ENCODE assay signal across 28 cellular contexts in the genomic region with DNA sequence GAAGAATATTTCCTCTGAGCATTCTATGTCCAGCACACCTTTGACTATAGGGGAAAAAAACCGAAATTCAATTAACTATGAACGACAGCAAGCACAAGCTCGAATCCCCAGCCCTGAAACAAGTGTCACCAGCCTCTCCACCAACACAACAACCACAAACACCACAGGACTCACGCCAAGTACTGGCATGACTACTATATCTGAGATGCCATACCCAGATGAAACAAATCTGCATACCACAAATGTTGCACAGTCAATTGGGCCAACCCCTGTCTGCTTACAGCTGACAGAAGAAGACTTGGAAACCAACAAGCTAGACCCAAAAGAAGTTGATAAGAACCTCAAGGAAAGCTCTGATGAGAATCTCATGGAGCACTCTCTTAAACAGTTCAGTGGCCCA.
DNase-seq lines count a peak whose midpoint lies in the region; ATAC-seq and TF ChIP-seq lines count a peak whose summit lies in the region.
"Had no signal": no experiment of that assay in that cellular context is flagged by ENCODE, and none has a peak within 500 bp of the region (broad histone marks: within the 10 kb centered on the region; RNA-seq: fewer than 3 reads in every experiment).

No MANE protein-coding gene starts in this region.

- H3K27ac Mint-ChIP-seq in activated naive CD4-positive, alpha-beta T cell treated with anti-CD3 and anti-CD28 coated beads for 36 hours: no peak overlapping the region
- no peak overlapping the region for H3K27ac Mint-ChIP-seq in activated T-helper 17 cell treated with anti-CD3 and anti-CD28 coated beads, Interleukin-2, amount 50 U/mL, for 72 hours
- H3K27ac Mint-ChIP-seq: activated CD4-positive, alpha-beta T cell treated with anti-CD3 and anti-CD28 coated beads, Interleukin-2, amount 10 ng/mL, durations not matched to agents 24 days and 14 days; nephron progenitor cell; stimulated activated memory B cell treated with anti-CD40 and anti-IgM and Interleukin-4, amounts not matched to agents 10 μg/mL and 1 μg/mL and 100 μg/mL, for 72 hours; T-helper 1 cell treated with Interleukin-12 subunit alpha and Interleukin-12 subunit beta and Interleukin-4 antibody, amounts not matched to agents 30 μg/mL and 1 μg/mL, for 36 hours had no signal

- peaks cover 44% of the 10 kb centered on the region for H3K36me3 ChIP-seq in WERI-Rb-1
- H3K36me3 ChIP-seq: ovary had no signal

- CTCF ChIA-PET in activated naive CD4-positive, alpha-beta T cell treated with anti-CD3 and anti-CD28 coated beads for 36 hours (lab: Charles Lee): interaction anchor here (0.7 kb wide), 1 partner anchor 338 kb away, joined by 3 read pairs; no protein-coding TSS in a partner anchor

- no peak overlapping the region for H3K4me3 Mint-ChIP-seq in activated naive CD4-positive, alpha-beta T cell treated with anti-CD3 and anti-CD28 coated beads for 36 hours
- H3K4me3 Mint-ChIP-seq in activated T-helper 17 cell treated with anti-CD3 and anti-CD28 coated beads, Interleukin-2, amount 50 U/mL, for 72 hours: no peak overlapping the region
- H3K4me3 Mint-ChIP-seq: activated CD4-positive, alpha-beta T cell treated with anti-CD3 and anti-CD28 coated beads, Interleukin-2, amount 10 ng/mL, durations not matched to agents 24 days and 14 days; brain; nephron progenitor cell; stimulated activated memory B cell treated with anti-CD40 and anti-IgM and Interleukin-4, amounts not matched to agents 10 μg/mL and 1 μg/mL and 100 μg/mL, for 72 hours; T-helper 1 cell treated with Interleukin-12 subunit alpha and Interleukin-12 subunit beta and Interleukin-4 antibody, amounts not matched to agents 30 μg/mL and 1 μg/mL, for 36 hours had no signal

- ATAC-seq in activated T-helper 17 cell treated with anti-CD3 and anti-CD28 coated beads, Interleukin-2, amount 50 U/mL, for 72 hours (replicated peaks): peak; percentile 47
- ATAC-seq: HCT116; stimulated activated memory B cell treated with anti-CD40 and anti-IgM and Interleukin-4, amounts not matched to agents 10 μg/mL and 1 μg/mL and 100 μg/mL, for 72 hours had no signal

- no peaks in the 10 kb centered on the region for H3K4me1 Mint-ChIP-seq in activated naive CD4-positive, alpha-beta T cell treated with anti-CD3 and anti-CD28 coated beads for 36 hours (ENCODE audit: low read depth)
- no peaks in the 10 kb centered on the region for H3K4me1 Mint-ChIP-seq in activated T-helper 17 cell treated with anti-CD3 and anti-CD28 coated beads, Interleukin-2, amount 50 U/mL, for 72 hours
- H3K4me1 Mint-ChIP-seq: brain; stimulated activated memory B cell treated with anti-CD40 and anti-IgM and Interleukin-4, amounts not matched to agents 10 μg/mL and 1 μg/mL and 100 μg/mL, for 72 hours had no signal

- no peak overlapping the region for H3K27ac ChIP-seq in WERI-Rb-1
- H3K27ac ChIP-seq: adrenal gland, BLaER1, ovary had no signal

- peaks cover 3% of the 10 kb centered on the region for H3K36me3 Mint-ChIP-seq in activated naive CD4-positive, alpha-beta T cell treated with anti-CD3 and anti-CD28 coated beads for 36 hours (ENCODE audit: low read depth)
- H3K36me3 Mint-ChIP-seq in activated T-helper 17 cell treated with anti-CD3 and anti-CD28 coated beads, Interleukin-2, amount 50 U/mL, for 72 hours (ENCODE audit: low read depth): peaks cover 41% of the 10 kb centered on the region

- intact Hi-C loops in activated naive CD4-positive, alpha-beta T cell treated with anti-CD3 and anti-CD28 coated beads for 36 hours (cut with micrococcal nuclease): no loop called here
- intact Hi-C loops in cardiac septum (cut with DNase I): no loop called here

- no peak overlapping the region for H3K4me3 ChIP-seq in WERI-Rb-1 (ENCODE audit: low read depth, low read length)
- H3K4me3 ChIP-seq: adrenal gland, BLaER1, ovary, smooth muscle cell had no signal

- H3K27me3 ChIP-seq in WERI-Rb-1 (ENCODE audit: insufficient read depth, low read depth, severe bottlenecking): no peaks in the 10 kb centered on the region
- H3K27me3 ChIP-seq: adrenal gland, BLaER1, ovary had no signal

- no peak for TF ChIP-seq CTCF in WERI-Rb-1 (IDR thresholded peaks at IDR 0.05; ENCODE audit: low read depth, low read length)

- peak; percentile 21 for DNase-seq in activated naive CD4-positive, alpha-beta T cell treated with anti-CD3 and anti-CD28 coated beads for 36 hours
- DNase-seq in activated naive CD4-positive, alpha-beta T cell treated with Interleukin-2 at 50 U/mL for 16 hours: no peak
- DNase-seq in HUDEP-2 (lab: John Stamatoyannopoulos, UW; ENCODE audit: unreplicated experiment in 76 of 76): peak in 73 of 76 experiments; percentile 40 to 94 (median 76)
- DNase-seq in myocyte (ENCODE audit: low read depth): peak; percentile 59
- no peak for DNase-seq in WERI-Rb-1
- DNase-seq in NCI-H1048 (lab: John Stamatoyannopoulos, UW): no peak
- DNase-seq in cardiac septum (ENCODE audit: low spot score): no peak
- DNase-seq: ACHN; activated CD4-positive, alpha-beta T cell treated with anti-CD3 and anti-CD28 coated beads, Interleukin-2, amount 10 ng/mL, durations not matched to agents 24 days and 14 days; activated CD8-positive, alpha-beta memory T cell treated with anti-CD3 and anti-CD28 coated beads, Interleukin-2, amount 50 U/mL, for 48 hours; activated effector memory CD4-positive, alpha-beta T cell treated with anti-CD3 and anti-CD28 coated beads, Interleukin-2, amount 50 U/mL, for 16 hours; adrenal gland; DMS53; KBM-7; MM.1S; NCI-H1417 treated with DMSO at 0.1 percent for 48 hours; NCI-H446 treated with DMSO at 0.1 percent for 48 hours; NCI-H82; nephron progenitor cell; ovary; SK-N-SH had no signal

- no peaks in the 10 kb centered on the region for H3K9me3 ChIP-seq in WERI-Rb-1 (ENCODE audit: severe bottlenecking)
- H3K9me3 ChIP-seq: adrenal gland, BLaER1, ovary, SK-N-SH had no signal

- H3K27me3 Mint-ChIP-seq in activated naive CD4-positive, alpha-beta T cell treated with anti-CD3 and anti-CD28 coated beads for 36 hours (ENCODE audit: low read depth): no peaks in the 10 kb centered on the region
- H3K27me3 Mint-ChIP-seq in activated T-helper 17 cell treated with anti-CD3 and anti-CD28 coated beads, Interleukin-2, amount 50 U/mL, for 72 hours: no peaks in the 10 kb centered on the region
- H3K27me3 Mint-ChIP-seq: activated CD4-positive, alpha-beta T cell treated with anti-CD3 and anti-CD28 coated beads, Interleukin-2, amount 10 ng/mL, durations not matched to agents 24 days and 14 days; brain; stimulated activated memory B cell treated with anti-CD40 and anti-IgM and Interleukin-4, amounts not matched to agents 10 μg/mL and 1 μg/mL and 100 μg/mL, for 72 hours had no signal

- no peaks in the 10 kb centered on the region for H3K9me3 Mint-ChIP-seq in activated naive CD4-positive, alpha-beta T cell treated with anti-CD3 and anti-CD28 coated beads for 36 hours
- no peaks in the 10 kb centered on the region for H3K9me3 Mint-ChIP-seq in activated T-helper 17 cell treated with anti-CD3 and anti-CD28 coated beads, Interleukin-2, amount 50 U/mL, for 72 hours
- H3K9me3 Mint-ChIP-seq: activated CD4-positive, alpha-beta T cell treated with anti-CD3 and anti-CD28 coated beads, Interleukin-2, amount 10 ng/mL, durations not matched to agents 24 days and 14 days; brain; nephron progenitor cell; stimulated activated memory B cell treated with anti-CD40 and anti-IgM and Interleukin-4, amounts not matched to agents 10 μg/mL and 1 μg/mL and 100 μg/mL, for 72 hours; T-helper 1 cell treated with Interleukin-12 subunit alpha and Interleukin-12 subunit beta and Interleukin-4 antibody, amounts not matched to agents 30 μg/mL and 1 μg/mL, for 36 hours had no signal

Comparison
In these comparisons a context has a peak if more than half of its experiments do, and no peak if none do; other contexts are left out.
1. DNase-seq: peak in activated naive CD4-positive, alpha-beta T cell treated with anti-CD3 and anti-CD28 coated beads for 36 hours (single experiment), HUDEP-2 (73 of 76) and myocyte (single experiment); none in activated naive CD4-positive, alpha-beta T cell treated with Interleukin-2 at 50 U/mL for 16 hours (single experiment), WERI-Rb-1 (single experiment), NCI-H1048 (single experiment) and cardiac septum (single experiment).